Comparison of ENCODE assay signal across 12 cellular contexts in the genomic region with DNA sequence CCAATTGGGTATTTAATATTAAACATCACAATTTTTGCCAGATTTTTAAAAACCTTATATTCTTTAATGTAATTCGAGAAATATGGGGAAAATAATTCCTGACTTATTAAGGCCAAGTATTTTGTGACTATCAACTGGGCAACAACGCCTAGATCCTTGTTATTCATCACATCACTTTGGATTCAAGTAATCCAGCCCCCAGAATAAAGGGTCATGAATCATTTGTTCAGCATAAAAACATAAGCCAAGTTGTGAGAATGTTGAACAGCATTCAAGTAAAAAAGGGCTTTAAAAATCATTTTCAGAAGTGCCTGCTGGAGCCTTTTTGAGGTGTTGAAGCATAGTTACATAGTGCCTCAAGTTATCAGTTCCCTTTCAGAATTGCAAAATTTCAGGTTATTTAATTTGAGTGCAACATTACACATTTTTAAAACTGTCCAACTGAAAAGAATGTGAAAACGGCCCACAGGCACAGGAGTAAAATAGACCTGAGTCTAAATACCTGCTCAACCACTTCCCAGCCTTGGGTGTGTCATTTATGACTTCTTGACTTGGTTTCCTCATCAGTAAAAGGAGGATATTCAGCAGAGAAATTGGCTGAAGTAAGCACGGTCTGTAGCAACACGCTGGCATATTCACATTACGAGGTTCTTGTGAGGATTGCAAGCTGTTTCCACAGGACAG. TPM values are rescaled to one million over a fixed set of nuclear protein-coding genes. Genes with fewer than 3 reads are reported as not detected.
DNase-seq lines count a peak whose midpoint lies in the region; ATAC-seq and TF ChIP-seq lines count a peak whose summit lies in the region.
"Had no signal": no experiment of that assay in that cellular context is flagged by ENCODE, and none has a peak within 500 bp of the region (broad histone marks: within the 10 kb centered on the region; RNA-seq: fewer than 3 reads in every experiment).

No MANE protein-coding gene starts in this region.

- H3K9ac ChIP-seq in rectal smooth muscle tissue (ENCODE audit: low read length): no peak overlapping the region

- ATAC-seq in body of pancreas (peak; percentile 15), heart left ventricle (peak in 3 of 4 donors; percentile 16 to 44 (median 33)), T-helper 17 cell (no peak)
- ATAC-seq in activated CD8-positive, alpha-beta memory T cell treated with anti-CD3 and anti-CD28 coated beads, Interleukin-2, amount 10 ng/mL, durations not matched to agents 7 days and 5 days: no peak

- H3K27ac Mint-ChIP-seq in T-helper 17 cell: no peak overlapping the region
- H3K27ac Mint-ChIP-seq in activated CD8-positive, alpha-beta memory T cell treated with anti-CD3 and anti-CD28 coated beads, Interleukin-2, amount 10 ng/mL, durations not matched to agents 7 days and 5 days: no peak overlapping the region

- H3K36me3 Mint-ChIP-seq in T-helper 17 cell (ENCODE audit: low read depth): peaks cover 14% of the 10 kb centered on the region
- H3K36me3 Mint-ChIP-seq in activated CD8-positive, alpha-beta memory T cell treated with anti-CD3 and anti-CD28 coated beads, Interleukin-2, amount 10 ng/mL, durations not matched to agents 7 days and 5 days: peaks cover 24% of the 10 kb centered on the region

- H3K9me3 ChIP-seq in body of pancreas: no peaks in the 10 kb centered on the region
- H3K9me3 ChIP-seq in heart left ventricle: no peaks in the 10 kb centered on the region
- H3K9me3 ChIP-seq in T-helper 17 cell (ENCODE audit: control insufficient read depth, low read length, poor library complexity, severe bottlenecking): no peaks in the 10 kb centered on the region
- H3K9me3 ChIP-seq: spleen had no signal

- H3K27me3 ChIP-seq in ACC112 (ENCODE audit: insufficient read depth, low read length) (no peaks in the 10 kb centered on the region), body of pancreas (no peaks in the 10 kb centered on the region), heart left ventricle (no peaks in the 10 kb centered on the region), rectal smooth muscle tissue (ENCODE audit: control insufficient read depth, insufficient read depth, low read length) (no peaks in the 10 kb centered on the region)
- H3K27me3 ChIP-seq: spleen had no signal

- H3K4me3 Mint-ChIP-seq in T-helper 17 cell: no peak overlapping the region
- H3K4me3 Mint-ChIP-seq in activated CD8-positive, alpha-beta memory T cell treated with anti-CD3 and anti-CD28 coated beads, Interleukin-2, amount 10 ng/mL, durations not matched to agents 7 days and 5 days: no peak overlapping the region
- H3K4me3 Mint-ChIP-seq: nephron had no signal

- TF ChIP-seq CTCF in body of pancreas (IDR thresholded peaks at IDR 0.05): no peak
- no peak for TF ChIP-seq CTCF in heart left ventricle (IDR thresholded peaks at IDR 0.05)

- H3K79me2 ChIP-seq in ACC112 (ENCODE audit: control insufficient read depth, insufficient read depth, low read length, unreplicated experiment): peaks cover 51% of the 10 kb centered on the region

- CTCF ChIA-PET in activated CD8-positive, alpha-beta memory T cell treated with anti-CD3 and anti-CD28 coated beads, Interleukin-2, amount 10 ng/mL, durations not matched to agents 7 days and 5 days (lab: Charles Lee): no interaction called here

- H3K36me3 ChIP-seq in ACC112 (ENCODE audit: insufficient read depth, low read length) (peaks cover 10% of the 10 kb centered on the region; the same call in 1 of the 2 replicates), body of pancreas (replicated peaks in 1 of 2; ENCODE audit: insufficient read depth in 1 of 2, low read depth in 2 of 2) (no peaks in the 10 kb centered on the region), heart left ventricle (peaks cover 0 to 24% (median 14%) of the 10 kb centered on the region in 9 donors), rectal smooth muscle tissue (ENCODE audit: control insufficient read depth, insufficient read depth, low read length) (no peaks in the 10 kb centered on the region)

- WGBS in body of pancreas, 2 donors: 71 to 79% methylated on average over 6 of the region's 6 CpGs
- WGBS in heart left ventricle, 4 donors: 77 to 80% (median 78%) methylated on average over 6 of the region's 6 CpGs

- peaks cover 57% of the 10 kb centered on the region for H3K4me1 ChIP-seq in ACC112 (ENCODE audit: control insufficient read depth, insufficient read depth, low read length, unreplicated experiment)
- H3K4me1 ChIP-seq in body of pancreas: peaks cover 76% of the 10 kb centered on the region
- H3K4me1 ChIP-seq in heart left ventricle: peaks cover 0 to 97% (median 83%) of the 10 kb centered on the region in 12 donors
- H3K4me1 ChIP-seq in rectal smooth muscle tissue (ENCODE audit: control insufficient read depth, insufficient read depth, low read length): peaks cover 68% of the 10 kb centered on the region

- H3K9me3 Mint-ChIP-seq in activated CD8-positive, alpha-beta memory T cell treated with anti-CD3 and anti-CD28 coated beads, Interleukin-2, amount 10 ng/mL, durations not matched to agents 7 days and 5 days (ENCODE audit: low read depth): no peaks in the 10 kb centered on the region
- H3K9me3 Mint-ChIP-seq: nephron had no signal

- intact Hi-C loops in body of pancreas (cut with DNase I): no loop called here
- intact Hi-C loops in heart left ventricle (cut with DNase I): loop anchor here in 2 of 10 donors (10.0 kb wide), 2 partner anchors 54 to 56 kb away; a partner anchor contains a TSS

- DNase-seq in body of pancreas (no peak), heart left ventricle (no peak), T-helper 17 cell (no peak), SW 1271 (lab: John Stamatoyannopoulos, UW) (no peak)
- no peak for DNase-seq in activated CD8-positive, alpha-beta memory T cell treated with anti-CD3 and anti-CD28 coated beads, Interleukin-2, amount 10 ng/mL, durations not matched to agents 7 days and 5 days
- DNase-seq in activated naive CD4-positive, alpha-beta T cell (lab: John Stamatoyannopoulos, UW): no peak
- DNase-seq: activated T-cell treated with anti-CD3 and anti-CD28 coated beads, Interleukin-2, amount 50 U/mL, for 48 hours; Karpas-422; spleen had no signal

- TF ChIP-seq POLR2A in body of pancreas (IDR thresholded peaks at IDR 0.05): no peak
- TF ChIP-seq POLR2A in heart left ventricle (IDR thresholded peaks at IDR 0.05): no peak

- no peaks in the 10 kb centered on the region for H3K27me3 Mint-ChIP-seq in T-helper 17 cell
- no peaks in the 10 kb centered on the region for H3K27me3 Mint-ChIP-seq in activated CD8-positive, alpha-beta memory T cell treated with anti-CD3 and anti-CD28 coated beads, Interleukin-2, amount 10 ng/mL, durations not matched to agents 7 days and 5 days

- H3K27ac ChIP-seq in ACC112 (ENCODE audit: low read depth, low read length) (peak overlapping the region; percentile 43), body of pancreas (peak overlapping the region in 2 of 4 donors; percentile 18 to 51), heart left ventricle (peak overlapping the region in 4 of 12 donors; percentile 4 to 70 (median 50)), rectal smooth muscle tissue (ENCODE audit: low read depth, low read length) (peak overlapping the region; percentile 65)

- H3K4me3 ChIP-seq in ACC112 (ENCODE audit: low read depth, low read length) (no peak overlapping the region), body of pancreas (no peak overlapping the region), heart left ventricle (no peak overlapping the region), rectal smooth muscle tissue (ENCODE audit: low read length) (no peak overlapping the region)
- H3K4me3 ChIP-seq: spleen had no signal

- H3K4me1 Mint-ChIP-seq in T-helper 17 cell: peaks cover 45% of the 10 kb centered on the region
- peaks cover 20% of the 10 kb centered on the region for H3K4me1 Mint-ChIP-seq in activated CD8-positive, alpha-beta memory T cell treated with anti-CD3 and anti-CD28 coated beads, Interleukin-2, amount 10 ng/mL, durations not matched to agents 7 days and 5 days

- H2AFZ ChIP-seq in ACC112 (ENCODE audit: low read length, unreplicated experiment): no peak overlapping the region

RNA-seq across cellular contexts. Expression of a gene that starts 56.4 kb away (rescaled TPM):
- total RNA-seq in body of pancreas (10 to 100 TPM; 47.5 to 50.8 TPM), heart left ventricle (100 to 1,000 TPM in 1 of 9 donors, 10 to 100 TPM in 8; 59.4 to 100 (median 83.1) TPM), T-helper 17 cell (10 to 100 TPM; 36.1 to 40.2 TPM)
- polyA plus RNA-seq in heart left ventricle: 10 to 100 TPM; 18.5 to 41.9 TPM
- 10 to 100 TPM in 1 of 2 experiments, 1 to 10 TPM in 1; 9.7 to 13.4 TPM for total RNA-seq in activated CD8-positive, alpha-beta memory T cell treated with anti-CD3 and anti-CD28 coated beads, Interleukin-2, amount 10 ng/mL, durations not matched to agents 7 days and 5 days

Comparison
In these comparisons a context has a peak if more than half of its experiments do, and no peak if none do; other contexts are left out.
1. ATAC-seq: peak in body of pancreas (single experiment) and heart left ventricle (3 of 4); none in T-helper 17 cell (single experiment) and activated CD8-positive, alpha-beta memory T cell treated with anti-CD3 and anti-CD28 coated beads, Interleukin-2, amount 10 ng/mL, durations not matched to agents 7 days and 5 days (single experiment).